ENCODE assay signal across 30 cellular contexts in genomic region chr7:157872447-157872846, GRCh38.
"Had no signal": no experiment of that assay in that cellular context is flagged by ENCODE, and none has a peak within 500 bp of the region (broad histone marks: within the 10 kb centered on the region; RNA-seq: fewer than 3 reads in every experiment).

No MANE protein-coding gene starts in this region.

- H3K9me3 ChIP-seq: esophagus squamous epithelium had no signal

- H3K27ac Mint-ChIP-seq: activated B cell treated with CpG ODN at 0.5 μM for 24 hours; activated CD4-positive, alpha-beta memory T cell treated with anti-CD3 and anti-CD28 coated beads, Interleukin-2, amount 10 ng/mL, durations not matched to agents 7 days and 5 days; activated naive CD8-positive, alpha-beta T cell; activated T-cell treated with anti-CD3 and anti-CD28 coated beads, Interleukin-2, amount 50 U/mL, for 24 hours; activated T-cell treated with anti-CD3 and anti-CD28 coated beads, Interleukin-2, amount 50 U/mL, for 72 hours; T-helper 1 cell treated with Interleukin-12 subunit alpha and Interleukin-12 subunit beta and Interleukin-4 antibody, amounts not matched to agents 30 μg/mL and 1 μg/mL, for 36 hours had no signal

- H3K27ac ChIP-seq: brain microvascular endothelial cell, epithelial cell of prostate, esophagus squamous epithelium, gastroesophageal sphincter, WERI-Rb-1 had no signal

- ATAC-seq: activated CD4-positive, CD25-positive, alpha-beta regulatory T cell treated with anti-CD3 and anti-CD28 coated beads, Interleukin-2, amount 50 U/mL, for 24 hours; activated T-cell treated with anti-CD3 and anti-CD28 coated beads, Interleukin-2, amount 50 U/mL, for 72 hours; gastroesophageal sphincter had no signal

- H3K4me3 Mint-ChIP-seq: activated B cell treated with CpG ODN at 0.5 μM for 24 hours; activated CD4-positive, alpha-beta memory T cell treated with anti-CD3 and anti-CD28 coated beads, Interleukin-2, amount 10 ng/mL, durations not matched to agents 7 days and 5 days; activated naive CD8-positive, alpha-beta T cell; activated T-cell treated with anti-CD3 and anti-CD28 coated beads, Interleukin-2, amount 50 U/mL, for 24 hours; activated T-cell treated with anti-CD3 and anti-CD28 coated beads, Interleukin-2, amount 50 U/mL, for 72 hours; central memory CD8-positive, alpha-beta T cell; T-helper 1 cell treated with Interleukin-12 subunit alpha and Interleukin-12 subunit beta and Interleukin-4 antibody, amounts not matched to agents 30 μg/mL and 1 μg/mL, for 36 hours had no signal

- H3K9me3 Mint-ChIP-seq: activated B cell treated with CpG ODN at 0.5 μM for 24 hours; activated T-cell treated with anti-CD3 and anti-CD28 coated beads, Interleukin-2, amount 50 U/mL, for 24 hours; activated T-cell treated with anti-CD3 and anti-CD28 coated beads, Interleukin-2, amount 50 U/mL, for 72 hours; central memory CD8-positive, alpha-beta T cell; T-cell; T-helper 1 cell treated with Interleukin-12 subunit alpha and Interleukin-12 subunit beta and Interleukin-4 antibody, amounts not matched to agents 30 μg/mL and 1 μg/mL, for 36 hours had no signal

- H3K36me3 Mint-ChIP-seq: T-cell had no signal

- H3K27me3 Mint-ChIP-seq: activated B cell treated with CpG ODN at 0.5 μM for 24 hours; activated naive CD8-positive, alpha-beta T cell; central memory CD8-positive, alpha-beta T cell; T-cell had no signal

- H3K4me1 ChIP-seq: esophagus squamous epithelium, gastroesophageal sphincter had no signal

- DNase-seq: activated B cell treated with CpG ODN at 0.5 μM for 24 hours; activated CD4-positive, alpha-beta memory T cell treated with anti-CD3 and anti-CD28 coated beads, Interleukin-2, amount 10 ng/mL, durations not matched to agents 7 days and 5 days; activated CD4-positive, alpha-beta T cell treated with anti-CD3 and anti-CD28 coated beads for 48 hours; activated CD8-positive, alpha-beta memory T cell treated with anti-CD3 and anti-CD28 coated beads, Interleukin-2, amount 50 U/mL, for 48 hours; activated gamma-delta T cell; activated naive CD4-positive, alpha-beta T cell treated with anti-CD3 and anti-CD28 coated beads, Interleukin-2, amount 50 U/mL, for 16 hours; activated T-cell treated with anti-CD3 and anti-CD28 coated beads for 4 hours; activated T-cell treated with anti-CD3 and anti-CD28 coated beads, Interleukin-2, amount 50 U/mL, for 24 hours; activated T-cell treated with anti-CD3 and anti-CD28 coated beads, Interleukin-2, amount 50 U/mL, for 72 hours; amniotic stem cell; anterior cingulate cortex; brain microvascular endothelial cell; cortex of kidney; effector CD8-positive, alpha-beta T cell; esophagus squamous epithelium; foreskin melanocyte; SW 1271; T1000; WERI-Rb-1 had no signal

- H3K36me3 ChIP-seq: brain microvascular endothelial cell, esophagus squamous epithelium, gastroesophageal sphincter, WERI-Rb-1 had no signal

- H3K27me3 ChIP-seq: brain microvascular endothelial cell had no signal

- H3K4me3 ChIP-seq: esophagus squamous epithelium, gastroesophageal sphincter had no signal

- FAIRE-seq: astrocyte, colon, endometrium, endothelial cell of umbilical vein had no signal
